ENCODE assay signal across 1 cellular context in genomic region chr6:3392059-3392458, GRCh38.
TF ChIP-seq lines count a peak whose summit lies in the region.

No MANE protein-coding gene starts in this region.

TF ChIP-seq in K562, 482 proteins besides CTCF, POLR2A, EP300 and RAD21 (continued from another document):
- TF ChIP-seq RREB1 (CRISPR knock-in tag; IDR thresholded peaks at IDR 0.05) = peak; percentile 64; the same call in 1 of the 2 replicates
- no peak for TF ChIP-seq FOXM1 (IDR thresholded peaks at IDR 0.05; ENCODE audit: low read depth)
- TF ChIP-seq FOXM1 (CRISPR knock-in tag; IDR thresholded peaks at IDR 0.05; ENCODE audit: low read depth) = no peak
- no peak for TF ChIP-seq MYBL2 (IDR thresholded peaks at IDR 0.05; ENCODE audit: low read depth)
- no peak for TF ChIP-seq MYBL2 (CRISPR knock-in tag; IDR thresholded peaks at IDR 0.05; ENCODE audit: borderline replicate concordance)
